Comparison of ENCODE assay signal across 26 cellular contexts in genomic region chr1:201605385-201605747, GRCh38.
DNase-seq lines count a peak whose midpoint lies in the region; ATAC-seq, FAIRE-seq and TF ChIP-seq lines count a peak whose summit lies in the region.
"Had no signal": no experiment of that assay in that cellular context is flagged by ENCODE, and none has a peak within 500 bp of the region (broad histone marks: within the 10 kb centered on the region; RNA-seq: fewer than 3 reads in every experiment).

No MANE protein-coding gene starts in this region.

- peaks cover under 1% of the 10 kb centered on the region for H3K36me3 Mint-ChIP-seq in astrocyte (ENCODE audit: low read depth, unreplicated experiment)
- no peaks in the 10 kb centered on the region for H3K36me3 Mint-ChIP-seq in activated CD4-positive, alpha-beta T cell treated with anti-CD3 and anti-CD28 coated beads for 36 hours (ENCODE audit: low read depth)
- H3K36me3 Mint-ChIP-seq: CD4-positive, CD25-positive, alpha-beta regulatory T cell; natural killer cell treated with Interleukin-12 subunit alpha and Interleukin-12 subunit beta and Interleukin-15 and Interleukin-18, amount 100 ng/mL, for 72 hours; T-cell had no signal

- H3K27ac ChIP-seq in AG04450 (ENCODE audit: low read depth, low read length) (peak overlapping the region; percentile 1), astrocyte (ENCODE audit: low read depth, low read length) (no peak overlapping the region), iPS-18a (ENCODE audit: low read length) (peak overlapping the region; percentile 61)
- H3K27ac ChIP-seq: parathyroid adenoma, tibial artery had no signal

- H3K36me3 ChIP-seq in astrocyte (ENCODE audit: insufficient read depth, low read length) = peaks cover 2% of the 10 kb centered on the region
- no peaks in the 10 kb centered on the region for H3K36me3 ChIP-seq in iPS-18a (ENCODE audit: control insufficient read depth, low read depth, low read length)
- no peaks in the 10 kb centered on the region for H3K36me3 ChIP-seq in H7 (replicated peaks; ENCODE audit: control insufficient read depth, insufficient read depth, low read length)
- H3K36me3 ChIP-seq: tibial artery had no signal

- ATAC-seq in activated CD4-positive, alpha-beta T cell treated with anti-CD3 and anti-CD28 coated beads for 36 hours = no peak
- no peak for ATAC-seq in HG03135 (IDR thresholded peaks at IDR 0.05; ENCODE audit: unreplicated experiment)
- ATAC-seq: activated CD4-positive, CD25-positive, alpha-beta regulatory T cell treated with anti-CD3 and anti-CD28 coated beads, Interleukin-2, amount 50 U/mL, for 24 hours; activated CD8-positive, alpha-beta T cell treated with anti-CD3 and anti-CD28 coated beads, Interleukin-2, amount 10 ng/mL, durations not matched to agents 7 days and 5 days; natural killer cell treated with Interleukin-12 subunit alpha and Interleukin-12 subunit beta and Interleukin-15 and Interleukin-18, amount 100 ng/mL, for 72 hours; right cardiac atrium; Right ventricle myocardium inferior; stimulated activated naive CD8-positive, alpha-beta T cell treated with anti-CD3 and anti-CD28 coated beads, Interleukin-15, Interleukin-2, amounts not matched to agents 100 U/mL and 50 U/mL, for 24 hours; T-cell had no signal

- H3K4me1 ChIP-seq in astrocyte (ENCODE audit: insufficient read depth, low read length) (peaks cover 58% of the 10 kb centered on the region), iPS-18a (ENCODE audit: control insufficient read depth, low read depth, low read length) (no peaks in the 10 kb centered on the region)

- H3K4me2 ChIP-seq in astrocyte (ENCODE audit: low read length) = no peak overlapping the region
- H3K4me2 ChIP-seq: GM23338 had no signal

- TF ChIP-seq CTCF in AG04450 (IDR thresholded peaks at IDR 0.05; ENCODE audit: low read depth, low read length) (no peak), astrocyte (IDR thresholded peaks at IDR 0.05; ENCODE audit: insufficient read depth, low read depth, low read length) (no peak)

- no peaks in the 10 kb centered on the region for H3K27me3 ChIP-seq in AG04450 (ENCODE audit: control insufficient read depth, insufficient read depth, low read length)
- no peaks in the 10 kb centered on the region for H3K27me3 ChIP-seq in astrocyte (ENCODE audit: insufficient read depth, low read length)
- no peaks in the 10 kb centered on the region for H3K27me3 ChIP-seq in iPS-18a (ENCODE audit: control insufficient read depth, insufficient read depth, low read length)
- no peaks in the 10 kb centered on the region; the same call in 1 of the 2 replicates for H3K27me3 ChIP-seq in H7 (ENCODE audit: control insufficient read depth, insufficient read depth, low read length)
- H3K27me3 ChIP-seq: tibial artery had no signal

- H3K9ac ChIP-seq in astrocyte (ENCODE audit: low read length) (no peak overlapping the region), iPS-18a (ENCODE audit: low read length) (no peak overlapping the region)
- H3K9ac ChIP-seq: parathyroid adenoma had no signal

- H3K9me3 ChIP-seq in AG04450 (ENCODE audit: control insufficient read depth, insufficient read depth, low read length) (no peaks in the 10 kb centered on the region), astrocyte (ENCODE audit: insufficient read depth, low read depth, low read length) (no peaks in the 10 kb centered on the region), iPS-18a (ENCODE audit: control insufficient read depth, low read depth, low read length) (no peaks in the 10 kb centered on the region)
- H3K9me3 ChIP-seq: tibial artery had no signal

- H3K4me3 ChIP-seq in AG04450 (ENCODE audit: low read depth, low read length) (no peak overlapping the region), astrocyte (ENCODE audit: insufficient read depth, low read depth, low read length) (no peak overlapping the region), iPS-18a (ENCODE audit: low read length) (no peak overlapping the region), H7 (ENCODE audit: insufficient read depth, low read depth, low read length) (no peak overlapping the region)
- H3K4me3 ChIP-seq: GM23338, tibial artery had no signal

- peaks cover 2% of the 10 kb centered on the region for H3K27me3 Mint-ChIP-seq in astrocyte (ENCODE audit: low read depth, unreplicated experiment)
- H3K27me3 Mint-ChIP-seq in activated CD4-positive, alpha-beta T cell treated with anti-CD3 and anti-CD28 coated beads for 36 hours = no peaks in the 10 kb centered on the region
- H3K27me3 Mint-ChIP-seq: dendritic cell treated with granulocyte-macrophage colony-stimulating factor and Interleukin-4, amounts not matched to agents 40 ng/mL and 50 ng/mL, for 4 days; T-cell had no signal

- peaks cover 49% of the 10 kb centered on the region for H3K79me2 ChIP-seq in astrocyte (ENCODE audit: insufficient read depth, low read length)
- H3K79me2 ChIP-seq: parathyroid adenoma had no signal

- peaks cover 15% of the 10 kb centered on the region for H4K20me1 ChIP-seq in astrocyte (ENCODE audit: insufficient read depth, low read length)

- POLR2A ChIA-PET in AG04450 (lab: Yijun Ruan, JAX) = interaction anchor here (1.3 kb wide), 1 partner anchor 35 kb away, joined by 11 read pairs; no protein-coding TSS in a partner anchor
- POLR2A ChIA-PET in activated CD4-positive, alpha-beta T cell treated with anti-CD3 and anti-CD28 coated beads for 36 hours (lab: Charles Lee) = no interaction called here

- CTCF ChIA-PET in AG04450 (lab: Charles Lee) = interaction anchor here (0.5 to 1.2 kb wide), 2 partner anchors 9 to 97 kb away, joined by 3 to 5 read pairs; no protein-coding TSS in a partner anchor
- CTCF ChIA-PET in activated CD4-positive, alpha-beta T cell treated with anti-CD3 and anti-CD28 coated beads for 36 hours (lab: Charles Lee) = no interaction called here

- H3K9me3 Mint-ChIP-seq in astrocyte (ENCODE audit: unreplicated experiment) = no peaks in the 10 kb centered on the region
- H3K9me3 Mint-ChIP-seq in activated CD4-positive, alpha-beta T cell treated with anti-CD3 and anti-CD28 coated beads for 36 hours (ENCODE audit: low read depth) = no peaks in the 10 kb centered on the region
- H3K9me3 Mint-ChIP-seq: CD4-positive, CD25-positive, alpha-beta regulatory T cell; dendritic cell treated with granulocyte-macrophage colony-stimulating factor and Interleukin-4, amounts not matched to agents 40 ng/mL and 50 ng/mL, for 4 days; GM23338; natural killer cell treated with Interleukin-12 subunit alpha and Interleukin-12 subunit beta and Interleukin-15 and Interleukin-18, amount 100 ng/mL, for 72 hours; T-cell had no signal

- no peak overlapping the region for H3K4me3 Mint-ChIP-seq in astrocyte (ENCODE audit: unreplicated experiment)
- H3K4me3 Mint-ChIP-seq in activated CD4-positive, alpha-beta T cell treated with anti-CD3 and anti-CD28 coated beads for 36 hours = no peak overlapping the region
- H3K4me3 Mint-ChIP-seq: activated CD8-positive, alpha-beta T cell treated with anti-CD3 and anti-CD28 coated beads, Interleukin-2, amount 10 ng/mL, durations not matched to agents 7 days and 5 days; CD4-positive, CD25-positive, alpha-beta regulatory T cell; dendritic cell treated with granulocyte-macrophage colony-stimulating factor and Interleukin-4, amounts not matched to agents 40 ng/mL and 50 ng/mL, for 4 days; GM23338; natural killer cell treated with Interleukin-12 subunit alpha and Interleukin-12 subunit beta and Interleukin-15 and Interleukin-18, amount 100 ng/mL, for 72 hours; T-cell had no signal

- H2AFZ ChIP-seq in astrocyte (ENCODE audit: low read depth, low read length) = no peak overlapping the region
- H2AFZ ChIP-seq: GM23338, parathyroid adenoma had no signal

- intact Hi-C loops in activated CD4-positive, alpha-beta T cell treated with anti-CD3 and anti-CD28 coated beads for 36 hours (cut with DNase I, micrococcal nuclease) = no loop called here

- no peak for DNase-seq in AG04450 (ENCODE audit: low read depth, low spot score)
- DNase-seq in LHCN-M2 (ENCODE audit: low read depth) = peak; percentile 43
- DNase-seq in astrocyte (ENCODE audit: low read depth) = no peak
- DNase-seq in activated CD4-positive, alpha-beta T cell treated with anti-CD3 and anti-CD28 coated beads for 36 hours = no peak
- DNase-seq in H7 = no peak
- DNase-seq in activated CD4-positive, alpha-beta T cell treated with anti-CD3 and anti-CD28 coated beads for 1 hour = no peak
- DNase-seq: activated CD8-positive, alpha-beta T cell treated with anti-CD3 and anti-CD28 coated beads, Interleukin-2, amount 10 ng/mL, durations not matched to agents 7 days and 5 days; activated gamma-delta T cell treated with Interleukin-2 at 50 U/mL for 16 hours; CD4-positive, CD25-positive, alpha-beta regulatory T cell; GDM1; NCI-H1048; NCI-H187 treated with DMSO at 0.1 percent for 48 hours; NCI-H82; right cardiac atrium; stimulated activated naive CD8-positive, alpha-beta T cell treated with anti-CD3 and anti-CD28 coated beads, Interleukin-15, Interleukin-2, amounts not matched to agents 100 U/mL and 50 U/mL, for 24 hours; T-cell; tibial artery had no signal

- FAIRE-seq in astrocyte (lab: Jason Lieb, UNC) = no peak
- FAIRE-seq: keratinocyte had no signal

- peaks cover 50% of the 10 kb centered on the region for H3K4me1 Mint-ChIP-seq in astrocyte (ENCODE audit: low read depth, unreplicated experiment)
- H3K4me1 Mint-ChIP-seq in activated CD4-positive, alpha-beta T cell treated with anti-CD3 and anti-CD28 coated beads for 36 hours = no peaks in the 10 kb centered on the region
- H3K4me1 Mint-ChIP-seq: GM23338, T-cell had no signal

- peak overlapping the region; percentile 92 for H3K27ac Mint-ChIP-seq in astrocyte (ENCODE audit: unreplicated experiment)
- no peak overlapping the region for H3K27ac Mint-ChIP-seq in activated CD4-positive, alpha-beta T cell treated with anti-CD3 and anti-CD28 coated beads for 36 hours
- H3K27ac Mint-ChIP-seq: activated CD8-positive, alpha-beta T cell treated with anti-CD3 and anti-CD28 coated beads, Interleukin-2, amount 10 ng/mL, durations not matched to agents 7 days and 5 days; dendritic cell treated with granulocyte-macrophage colony-stimulating factor and Interleukin-4, amounts not matched to agents 40 ng/mL and 50 ng/mL, for 4 days; GM23338; natural killer cell treated with Interleukin-12 subunit alpha and Interleukin-12 subunit beta and Interleukin-15 and Interleukin-18, amount 100 ng/mL, for 72 hours; T-cell had no signal
